Comparison of ENCODE assay signal across 18 cellular contexts in the genomic region with DNA sequence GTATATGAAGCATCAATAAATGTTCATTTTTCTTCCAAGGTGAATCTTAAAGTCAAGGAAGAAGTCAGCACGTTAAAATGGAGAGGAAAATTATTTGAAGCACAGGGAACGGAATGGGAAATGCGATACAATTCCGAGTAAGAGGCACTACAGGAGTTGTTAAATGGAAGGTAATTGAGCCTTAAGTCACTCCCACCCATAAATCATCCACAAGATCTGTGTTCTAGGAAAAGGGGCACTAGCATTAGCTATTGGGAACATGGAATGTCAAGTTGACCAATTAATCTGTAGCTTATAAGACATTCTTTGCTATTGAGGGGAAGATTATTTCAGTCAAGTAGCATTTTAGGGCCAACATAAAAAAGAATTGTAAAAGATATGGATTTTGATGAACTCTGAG.
A peak's percentile ranks its signal among the peaks of the same experiment; 100 is the strongest.
DNase-seq lines count a peak whose midpoint lies in the region; TF ChIP-seq lines count a peak whose summit lies in the region.
"Had no signal": no experiment of that assay in that cellular context is flagged by ENCODE, and none has a peak within 500 bp of the region (broad histone marks: within the 10 kb centered on the region; RNA-seq: fewer than 3 reads in every experiment).

No MANE protein-coding gene starts in this region.

- H3K36me3 ChIP-seq in OCI-LY3 (replicated peaks; ENCODE audit: low read depth, low read length) = no peaks in the 10 kb centered on the region
- H3K36me3 ChIP-seq in MG63 = no peaks in the 10 kb centered on the region
- H3K36me3 ChIP-seq: SJCRH30 had no signal

- no peak overlapping the region for H3K27ac ChIP-seq in OCI-LY3 (ENCODE audit: low read length)
- H3K27ac ChIP-seq: SJCRH30 had no signal

- H3K4me3 ChIP-seq in OCI-LY3 (ENCODE audit: low read length) (no peak overlapping the region), MG63 (no peak overlapping the region)
- H3K4me3 ChIP-seq: GM12878, SJCRH30 had no signal

- no peak overlapping the region for H2AFZ ChIP-seq in OCI-LY3 (ENCODE audit: low read depth, low read length)

- TF ChIP-seq CTCF in OCI-LY3 (IDR thresholded peaks at IDR 0.05; ENCODE audit: low read depth, low read length) = no peak

- H3K79me2 ChIP-seq in OCI-LY3 (ENCODE audit: low read length) = no peaks in the 10 kb centered on the region

- H3K4me1 ChIP-seq in OCI-LY3 (ENCODE audit: low read length) = peaks cover 42% of the 10 kb centered on the region

- DNase-seq in NCI-H748 (lab: John Stamatoyannopoulos, UW; ENCODE audit: unreplicated experiment) (peak; percentile 14), NCI-H748 treated with DMSO at 0.1 percent for 48 hours (lab: John Stamatoyannopoulos, UW) (no peak), NCI-H187 treated with DMSO at 0.1 percent for 48 hours (lab: John Stamatoyannopoulos, UW) (peak; percentile 22), inferior parietal cortex (ENCODE audit: extremely low spot score) (no peak), NCI-H226 (no peak), MG63 (no peak)
- DNase-seq: DND-41, H7, HFFc6, IMR-90, NCI-H1694 treated with DMSO at 0.1 percent for 48 hours, NCI-H2171, NCI-H774, OCI-M1, T-helper 9 cell had no signal

- H4K20me1 ChIP-seq in OCI-LY3 (ENCODE audit: insufficient read depth, low read length) = no peaks in the 10 kb centered on the region

- peak overlapping the region; percentile 37 for H3K4me2 ChIP-seq in OCI-LY3 (ENCODE audit: low read length)

- peaks cover 15% of the 10 kb centered on the region for H3K27me3 ChIP-seq in OCI-LY3 (ENCODE audit: low read depth, low read length)
- H3K27me3 ChIP-seq in MG63 = no peaks in the 10 kb centered on the region
- H3K27me3 ChIP-seq: SJCRH30 had no signal

- H3K9me3 ChIP-seq in OCI-LY3 (ENCODE audit: insufficient read depth, low read length) (no peaks in the 10 kb centered on the region), MG63 (no peaks in the 10 kb centered on the region)
- H3K9me3 ChIP-seq: SJCRH30 had no signal

- no peak overlapping the region for H3K9ac ChIP-seq in OCI-LY3 (ENCODE audit: low read length)

Comparison
In these comparisons a context has a peak if more than half of its experiments do, and no peak if none do; other contexts are left out.
1. DNase-seq: peak in NCI-H748 (single experiment) and NCI-H187 treated with DMSO at 0.1 percent for 48 hours (single experiment); none in NCI-H748 treated with DMSO at 0.1 percent for 48 hours (single experiment), inferior parietal cortex (single experiment), NCI-H226 (single experiment) and MG63 (single experiment).